In the genomic region with DNA sequence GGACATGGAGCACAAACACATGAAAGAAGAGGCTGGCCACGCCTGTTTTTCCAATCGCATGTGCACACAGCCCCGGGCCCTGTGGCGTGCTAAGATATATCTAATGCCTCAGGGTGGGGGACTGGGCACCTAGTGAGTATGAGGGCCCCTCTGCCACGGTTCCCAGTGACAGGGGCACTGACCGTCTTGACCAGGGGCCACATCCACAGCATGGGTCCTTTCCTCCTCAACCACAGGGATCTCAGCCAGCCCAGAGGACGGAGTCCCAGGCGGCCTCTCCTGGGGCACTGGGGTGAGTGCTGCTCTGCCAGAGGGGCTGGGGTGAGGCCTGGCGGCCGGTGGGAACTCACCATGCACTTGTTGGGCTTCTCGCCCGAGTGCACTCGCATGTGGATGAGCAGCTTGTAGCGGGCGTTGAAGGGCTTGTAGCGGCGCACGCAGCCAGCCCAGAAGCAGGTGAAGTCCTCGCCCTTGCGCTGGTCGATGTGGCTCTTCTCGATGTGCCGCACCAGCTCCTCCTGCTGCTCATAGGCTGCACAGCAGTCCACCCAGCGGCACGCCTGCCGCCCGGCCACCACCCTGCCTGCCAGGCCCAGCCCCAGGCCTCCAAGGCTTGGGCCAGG, we compare ENCODE assay signal across 1 cellular context.
A peak's percentile ranks its signal among the peaks of the same experiment; 100 is the strongest.
TF ChIP-seq lines count a peak whose summit lies in the region.

No MANE protein-coding gene starts in this region.

TF ChIP-seq in GM23338, 12 proteins besides CTCF, POLR2A, EP300 and RAD21:
- TF ChIP-seq, protein P1, sequence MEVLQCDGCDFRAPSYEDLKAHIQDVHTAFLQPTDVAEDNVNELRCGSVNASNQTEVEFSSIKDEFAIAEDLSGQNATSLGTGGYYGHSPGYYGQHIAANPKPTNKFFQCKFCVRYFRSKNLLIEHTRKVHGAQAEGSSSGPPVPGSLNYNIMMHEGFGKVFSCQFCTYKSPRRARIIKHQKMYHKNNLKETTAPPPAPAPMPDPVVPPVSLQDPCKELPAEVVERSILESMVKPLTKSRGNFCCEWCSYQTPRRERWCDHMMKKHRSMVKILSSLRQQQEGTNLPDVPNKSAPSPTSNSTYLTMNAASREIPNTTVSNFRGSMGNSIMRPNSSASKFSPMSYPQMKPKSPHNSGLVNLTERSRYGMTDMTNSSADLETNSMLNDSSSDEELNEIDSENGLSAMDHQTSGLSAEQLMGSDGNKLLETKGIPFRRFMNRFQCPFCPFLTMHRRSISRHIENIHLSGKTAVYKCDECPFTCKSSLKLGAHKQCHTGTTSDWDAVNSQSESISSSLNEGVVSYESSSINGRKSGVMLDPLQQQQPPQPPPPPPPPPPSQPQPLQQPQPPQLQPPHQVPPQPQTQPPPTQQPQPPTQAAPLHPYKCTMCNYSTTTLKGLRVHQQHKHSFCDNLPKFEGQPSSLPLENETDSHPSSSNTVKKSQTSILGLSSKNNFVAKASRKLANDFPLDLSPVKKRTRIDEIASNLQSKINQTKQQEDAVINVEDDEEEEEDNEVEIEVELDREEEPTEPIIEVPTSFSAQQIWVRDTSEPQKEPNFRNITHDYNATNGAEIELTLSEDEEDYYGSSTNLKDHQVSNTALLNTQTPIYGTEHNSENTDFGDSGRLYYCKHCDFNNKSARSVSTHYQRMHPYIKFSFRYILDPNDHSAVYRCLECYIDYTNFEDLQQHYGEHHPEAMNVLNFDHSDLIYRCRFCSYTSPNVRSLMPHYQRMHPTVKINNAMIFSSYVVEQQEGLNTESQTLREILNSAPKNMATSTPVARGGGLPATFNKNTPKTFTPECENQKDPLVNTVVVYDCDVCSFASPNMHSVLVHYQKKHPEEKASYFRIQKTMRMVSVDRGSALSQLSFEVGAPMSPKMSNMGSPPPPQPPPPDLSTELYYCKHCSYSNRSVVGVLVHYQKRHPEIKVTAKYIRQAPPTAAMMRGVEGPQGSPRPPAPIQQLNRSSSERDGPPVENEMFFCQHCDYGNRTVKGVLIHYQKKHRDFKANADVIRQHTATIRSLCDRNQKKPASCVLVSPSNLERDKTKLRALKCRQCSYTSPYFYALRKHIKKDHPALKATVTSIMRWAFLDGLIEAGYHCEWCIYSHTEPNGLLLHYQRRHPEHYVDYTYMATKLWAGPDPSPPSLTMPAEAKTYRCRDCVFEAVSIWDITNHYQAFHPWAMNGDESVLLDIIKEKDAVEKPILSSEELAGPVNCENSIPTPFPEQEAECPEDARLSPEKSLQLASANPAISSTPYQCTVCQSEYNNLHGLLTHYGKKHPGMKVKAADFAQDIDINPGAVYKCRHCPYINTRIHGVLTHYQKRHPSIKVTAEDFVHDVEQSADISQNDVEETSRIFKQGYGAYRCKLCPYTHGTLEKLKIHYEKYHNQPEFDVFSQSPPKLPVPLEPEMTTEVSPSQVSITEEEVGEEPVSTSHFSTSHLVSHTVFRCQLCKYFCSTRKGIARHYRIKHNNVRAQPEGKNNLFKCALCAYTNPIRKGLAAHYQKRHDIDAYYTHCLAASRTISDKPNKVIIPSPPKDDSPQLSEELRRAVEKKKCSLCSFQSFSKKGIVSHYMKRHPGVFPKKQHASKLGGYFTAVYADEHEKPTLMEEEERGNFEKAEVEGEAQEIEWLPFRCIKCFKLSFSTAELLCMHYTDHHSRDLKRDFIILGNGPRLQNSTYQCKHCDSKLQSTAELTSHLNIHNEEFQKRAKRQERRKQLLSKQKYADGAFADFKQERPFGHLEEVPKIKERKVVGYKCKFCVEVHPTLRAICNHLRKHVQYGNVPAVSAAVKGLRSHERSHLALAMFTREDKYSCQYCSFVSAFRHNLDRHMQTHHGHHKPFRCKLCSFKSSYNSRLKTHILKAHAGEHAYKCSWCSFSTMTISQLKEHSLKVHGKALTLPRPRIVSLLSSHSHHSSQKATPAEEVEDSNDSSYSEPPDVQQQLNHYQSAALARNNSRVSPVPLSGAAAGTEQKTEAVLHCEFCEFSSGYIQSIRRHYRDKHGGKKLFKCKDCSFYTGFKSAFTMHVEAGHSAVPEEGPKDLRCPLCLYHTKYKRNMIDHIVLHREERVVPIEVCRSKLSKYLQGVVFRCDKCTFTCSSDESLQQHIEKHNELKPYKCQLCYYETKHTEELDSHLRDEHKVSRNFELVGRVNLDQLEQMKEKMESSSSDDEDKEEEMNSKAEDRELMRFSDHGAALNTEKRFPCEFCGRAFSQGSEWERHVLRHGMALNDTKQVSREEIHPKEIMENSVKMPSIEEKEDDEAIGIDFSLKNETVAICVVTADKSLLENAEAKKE (CRISPR knock-in tag; IDR thresholded peaks at IDR 0.05), result 0 out of 2 replicates have a peak, but pooled peaks have one; percentile 35
- no peak for TF ChIP-seq EZH2phosphoT487 (IDR thresholded peaks at IDR 0.05; ENCODE audit: unreplicated experiment)
